ENCODE assay signal across 8 cellular contexts in the genomic region with DNA sequence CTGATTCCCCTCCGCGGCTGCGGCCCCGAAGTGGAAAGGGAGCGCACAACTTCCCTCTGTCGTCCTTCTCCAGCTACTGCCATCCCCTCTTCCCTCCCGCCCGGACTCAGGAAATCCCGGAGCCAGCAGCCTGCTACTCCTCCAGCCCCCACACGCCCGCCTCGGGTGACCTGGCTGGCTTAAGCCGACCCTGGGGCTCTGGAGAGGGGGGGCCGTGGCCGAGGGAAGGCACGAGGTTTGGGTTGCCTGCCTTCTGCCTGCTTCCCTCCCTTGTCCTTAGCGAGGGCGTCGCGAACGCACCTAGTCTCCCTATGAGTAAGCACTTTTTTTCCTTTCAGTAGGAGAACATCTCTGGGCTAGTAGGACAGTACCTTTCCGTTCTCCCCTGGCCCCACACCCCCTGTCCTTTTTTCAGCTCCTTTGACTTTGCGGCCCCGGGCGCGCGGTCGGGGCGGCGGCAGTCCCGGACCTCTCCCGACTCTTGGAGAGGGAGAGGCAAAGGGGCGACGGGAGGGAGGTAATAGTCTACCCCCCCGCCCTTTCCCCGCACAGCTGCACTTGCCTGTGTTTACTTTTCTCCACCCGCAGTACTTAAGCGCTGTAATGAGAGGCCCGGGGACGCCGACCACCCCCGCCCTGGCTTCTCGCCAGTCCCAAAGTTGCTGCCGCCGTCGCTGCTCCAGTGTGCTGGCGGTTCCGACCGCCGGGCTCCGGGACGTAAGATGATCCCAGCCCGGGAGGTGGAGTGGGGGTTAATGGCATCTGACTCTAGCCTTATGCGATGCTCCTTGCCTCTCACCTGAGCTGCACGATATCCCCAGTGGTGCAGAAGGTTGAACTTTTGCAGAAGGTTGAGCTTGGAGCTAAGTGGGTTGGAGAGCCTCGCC. TPM values are rescaled to one million over a fixed set of nuclear protein-coding genes. Genes with fewer than 3 reads are reported as not detected.
DNase-seq lines count a peak whose midpoint lies in the region; ATAC-seq and TF ChIP-seq lines count a peak whose summit lies in the region.

No MANE protein-coding gene starts in this region.

- intact Hi-C loops in head of caudate nucleus (cut with DNase I), result no loop called here

- H3K27me3 ChIP-seq in BLaER1, result peaks cover 93% of the 10 kb centered on the region
- H3K27me3 ChIP-seq in osteoblast (ENCODE audit: insufficient read depth, low read length), result peaks cover 18% of the 10 kb centered on the region

- H3K4me2 ChIP-seq in BLaER1 (peak overlapping the region; percentile 64), osteoblast (ENCODE audit: insufficient read depth, low read length) (peak overlapping the region; percentile 80)

- H3K4me3 ChIP-seq in BLaER1, result peak overlapping the region; percentile 77
- peak overlapping the region; percentile 81 for H3K4me3 ChIP-seq in osteoblast (ENCODE audit: insufficient read depth, low read length)

- H3K79me2 ChIP-seq in osteoblast (ENCODE audit: insufficient read depth, low read length), result peaks cover 54% of the 10 kb centered on the region

- H4K20me1 ChIP-seq in BLaER1 (peaks cover 47% of the 10 kb centered on the region; the same call in 1 of the 2 replicates), osteoblast (ENCODE audit: insufficient read depth, low read length) (peaks cover 3% of the 10 kb centered on the region)

- peak overlapping the region; percentile 24 for H2AFZ ChIP-seq in osteoblast (ENCODE audit: low read length)

- ATAC-seq in GM19455 (IDR thresholded peaks at IDR 0.05; ENCODE audit: unreplicated experiment), result peak; percentile 38
- ATAC-seq in HG03378 (IDR thresholded peaks at IDR 0.05; ENCODE audit: unreplicated experiment), result no peak

- H3K27ac ChIP-seq in BLaER1 (peak overlapping the region; percentile 90), osteoblast (ENCODE audit: low read depth, low read length) (peak overlapping the region; percentile 69)

- H3K36me3 ChIP-seq in BLaER1, result no peaks in the 10 kb centered on the region; the same call in 1 of the 2 replicates
- H3K36me3 ChIP-seq in osteoblast (ENCODE audit: insufficient read depth, low read length), result no peaks in the 10 kb centered on the region

- H3K9me3 ChIP-seq in BLaER1 (no peaks in the 10 kb centered on the region), osteoblast (ENCODE audit: low read depth, low read length) (no peaks in the 10 kb centered on the region)

- H3K9ac ChIP-seq in BLaER1, result peak overlapping the region; percentile 90

- peaks cover 11% of the 10 kb centered on the region for H3K4me1 ChIP-seq in BLaER1
- H3K4me1 ChIP-seq in osteoblast (ENCODE audit: insufficient read depth, low read length), result peaks cover 10% of the 10 kb centered on the region

- peak; percentile 70 for DNase-seq in NCI-H1105 (lab: John Stamatoyannopoulos, UW)
- peak; percentile 24 to 32 for DNase-seq in activated T-cell treated with anti-CD3 and anti-CD28 coated beads, Interleukin-2, amount 50 U/mL, for 48 hours
- DNase-seq in head of caudate nucleus, result peak in 37 of 42 donors; percentile 9 to 71 (median 35)
- DNase-seq in osteoblast (ENCODE audit: insufficient read length, low spot score, missing footprints), result peak; percentile 87
- no peak for DNase-seq in activated gamma-delta T cell treated with Interleukin-2 at 50 U/mL for 16 hours

- TF ChIP-seq CTCF in osteoblast (IDR thresholded peaks at IDR 0.05; ENCODE audit: extremely low read depth, low read depth, low read length), result no peak

RNA-seq across cellular contexts. Expression of a gene that starts 0.9 kb away (rescaled TPM):
- total RNA-seq in osteoblast, result 324 and 358 TPM in 2 replicates
